In the genomic region with DNA sequence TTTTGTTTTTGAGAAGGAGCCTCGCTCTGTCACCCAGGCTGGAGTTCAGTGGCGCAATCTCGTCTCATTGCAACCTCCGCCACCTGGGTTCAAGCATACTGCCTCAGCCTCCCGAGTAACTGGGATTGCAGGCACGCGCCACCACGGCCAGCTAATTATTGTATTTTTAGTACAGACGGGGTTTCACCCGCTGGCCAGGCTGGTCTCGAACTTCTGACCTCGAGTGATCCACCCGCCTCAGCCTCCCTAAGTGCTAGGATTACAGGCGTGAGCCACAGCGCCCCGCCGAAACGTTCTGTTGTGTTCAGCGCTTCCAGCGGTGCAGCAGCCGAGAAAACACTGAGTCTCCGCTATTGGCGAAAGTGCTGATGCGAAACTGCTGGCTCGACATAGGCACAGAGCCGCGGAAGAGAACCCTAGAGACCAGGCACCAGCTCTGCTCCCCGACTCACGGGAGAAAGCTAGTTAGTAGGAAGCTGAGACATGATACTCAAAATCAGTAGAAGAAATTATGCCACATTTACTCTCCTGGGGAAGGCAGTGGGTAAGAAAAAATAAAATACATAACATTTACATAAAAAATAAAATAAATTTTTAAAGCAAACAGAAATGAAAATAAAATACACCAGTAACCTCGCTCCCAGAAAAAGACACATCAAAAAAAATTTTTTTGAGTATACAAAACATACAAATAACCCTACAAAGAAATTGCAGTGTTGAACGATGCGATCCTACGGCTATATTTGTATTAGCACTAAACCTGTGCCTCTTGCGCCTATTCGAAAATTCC, we compare ENCODE assay signal across 1 cellular context.
TF ChIP-seq lines count a peak whose summit lies in the region.

No MANE protein-coding gene starts in this region.

TF ChIP-seq in HepG2, 621 proteins besides CTCF, POLR2A, EP300 and RAD21 (continued from another document):
- TF ChIP-seq ZNF839 (CRISPR knock-in tag; IDR thresholded peaks at IDR 0.05; ENCODE audit: borderline replicate concordance) = no peak
TF ChIP-seq in HepG2: peak in this region for 235.
